In the genomic region with DNA sequence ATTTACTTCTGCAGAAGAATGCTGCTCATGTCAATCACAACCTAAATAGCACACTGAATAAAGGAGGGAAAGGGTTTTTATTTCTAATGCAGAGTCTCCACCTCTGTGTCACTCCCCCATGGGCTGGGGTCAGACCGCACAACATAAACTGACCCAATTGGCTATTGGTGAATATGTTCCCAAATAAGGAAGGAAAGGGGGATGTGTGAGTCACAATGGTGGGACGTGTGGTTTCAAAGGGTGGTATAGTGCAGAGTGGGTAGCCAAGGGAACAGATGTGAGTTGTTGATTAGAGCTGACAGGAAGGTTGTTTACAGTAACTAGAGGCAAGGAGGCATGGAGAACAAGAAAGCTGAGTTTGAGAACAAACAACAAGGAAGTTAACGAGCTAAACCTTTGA, we compare ENCODE assay signal across 24 cellular contexts.
"Had no signal": no experiment of that assay in that cellular context is flagged by ENCODE, and none has a peak within 500 bp of the region (broad histone marks: within the 10 kb centered on the region; RNA-seq: fewer than 3 reads in every experiment).

No MANE protein-coding gene starts in this region.

- H3K4me3 ChIP-seq: coronary artery, dorsolateral prefrontal cortex, gastroesophageal sphincter, hepatocyte, right atrium auricular region, tibial nerve had no signal

- H3K4me1 Mint-ChIP-seq: activated naive CD8-positive, alpha-beta T cell treated with anti-CD3 and anti-CD28 coated beads for 36 hours; nephron had no signal

- H3K27me3 ChIP-seq: brain microvascular endothelial cell, dorsolateral prefrontal cortex, gastroesophageal sphincter, hepatocyte, right atrium auricular region, tibial nerve had no signal

- H3K9ac ChIP-seq: parathyroid adenoma had no signal

- H3K4me2 ChIP-seq: hepatocyte had no signal

- H3K79me2 ChIP-seq: hepatocyte, parathyroid adenoma had no signal

- H3K27ac ChIP-seq: brain microvascular endothelial cell, coronary artery, dorsolateral prefrontal cortex, gastroesophageal sphincter, hepatocyte, parathyroid adenoma, right atrium auricular region, tibial nerve had no signal

- H3K36me3 Mint-ChIP-seq: activated naive CD8-positive, alpha-beta T cell treated with anti-CD3 and anti-CD28 coated beads for 36 hours had no signal

- H3K4me1 ChIP-seq: gastroesophageal sphincter, parathyroid adenoma, right atrium auricular region, tibial nerve had no signal

- H3K4me3 Mint-ChIP-seq: activated naive CD4-positive, alpha-beta T cell treated with anti-CD3 and anti-CD28 coated beads for 36 hours; activated naive CD8-positive, alpha-beta T cell treated with anti-CD3 and anti-CD28 coated beads for 36 hours; activated T-helper 1 cell treated with anti-CD3 and anti-CD28 coated beads, Interleukin-12 subunit alpha, Interleukin-12 subunit beta, Interleukin-2, Interleukin-4 antibody, amounts not matched to agents 30 ng/mL and 10 ng/mL and 1 ng/mL, durations not matched to agents 14 hours and 24 hours and 36 hours; nephron; T-helper 2 cell treated with Interferon-gamma antibody and Interleukin-4, amounts not matched to agents 5 μg/mL and 100 μg/mL, for 36 hours had no signal

- H2AFZ ChIP-seq: hepatocyte, parathyroid adenoma had no signal

- H3K36me3 ChIP-seq: brain microvascular endothelial cell, gastroesophageal sphincter, right atrium auricular region, tibial nerve had no signal

- ATAC-seq: gastroesophageal sphincter, left cardiac atrium, left ventricle myocardium superior had no signal

- H3K27me3 Mint-ChIP-seq: activated naive CD8-positive, alpha-beta T cell treated with anti-CD3 and anti-CD28 coated beads for 36 hours had no signal

- H3K27ac Mint-ChIP-seq: activated naive CD4-positive, alpha-beta T cell treated with anti-CD3 and anti-CD28 coated beads for 36 hours; activated naive CD8-positive, alpha-beta T cell treated with anti-CD3 and anti-CD28 coated beads for 36 hours; activated T-helper 1 cell treated with anti-CD3 and anti-CD28 coated beads, Interleukin-12 subunit alpha, Interleukin-12 subunit beta, Interleukin-2, Interleukin-4 antibody, amounts not matched to agents 30 ng/mL and 10 ng/mL and 1 ng/mL, durations not matched to agents 14 hours and 24 hours and 36 hours; nephron; T-helper 2 cell treated with Interferon-gamma antibody and Interleukin-4, amounts not matched to agents 5 μg/mL and 100 μg/mL, for 36 hours had no signal

- DNase-seq: activated CD4-positive, alpha-beta T cell treated with anti-CD3 and anti-CD28 coated beads for 4 hours; activated CD4-positive, alpha-beta T cell treated with anti-CD3 and anti-CD28 coated beads, Interleukin-2, amount 50 U/mL, for 4 hours; activated CD8-positive, alpha-beta memory T cell treated with anti-CD3 and anti-CD28 coated beads for 24 hours; activated effector memory CD4-positive, alpha-beta T cell treated with anti-CD3 and anti-CD28 coated beads, Interleukin-2, amount 50 U/mL, for 16 hours; activated naive CD4-positive, alpha-beta T cell treated with anti-CD3 and anti-CD28 coated beads for 36 hours; activated naive CD8-positive, alpha-beta T cell treated with anti-CD3 and anti-CD28 coated beads for 36 hours; activated T-cell treated with anti-CD3 and anti-CD28 coated beads, Interleukin-2, amount 50 U/mL, for 1 hour; brain microvascular endothelial cell; dorsolateral prefrontal cortex; effector memory CD4-positive, alpha-beta T cell; left cardiac atrium; left ventricle myocardium superior; occipital lobe; stimulated activated naive CD4-positive, alpha-beta T cell treated with Interleukin-2 at 50 U/mL for 16 hours; T-helper 1 cell had no signal
